1 cellular context compared by ENCODE assay signal in genomic region chr4:7083597-7084563, GRCh38.
A peak's percentile ranks its signal among the peaks of the same experiment; 100 is the strongest.
TF ChIP-seq lines count a peak whose summit lies in the region.

No MANE protein-coding gene starts in this region.

TF ChIP-seq in K562, 482 proteins besides CTCF, POLR2A, EP300 and RAD21:
- TF ChIP-seq, protein P1, sequence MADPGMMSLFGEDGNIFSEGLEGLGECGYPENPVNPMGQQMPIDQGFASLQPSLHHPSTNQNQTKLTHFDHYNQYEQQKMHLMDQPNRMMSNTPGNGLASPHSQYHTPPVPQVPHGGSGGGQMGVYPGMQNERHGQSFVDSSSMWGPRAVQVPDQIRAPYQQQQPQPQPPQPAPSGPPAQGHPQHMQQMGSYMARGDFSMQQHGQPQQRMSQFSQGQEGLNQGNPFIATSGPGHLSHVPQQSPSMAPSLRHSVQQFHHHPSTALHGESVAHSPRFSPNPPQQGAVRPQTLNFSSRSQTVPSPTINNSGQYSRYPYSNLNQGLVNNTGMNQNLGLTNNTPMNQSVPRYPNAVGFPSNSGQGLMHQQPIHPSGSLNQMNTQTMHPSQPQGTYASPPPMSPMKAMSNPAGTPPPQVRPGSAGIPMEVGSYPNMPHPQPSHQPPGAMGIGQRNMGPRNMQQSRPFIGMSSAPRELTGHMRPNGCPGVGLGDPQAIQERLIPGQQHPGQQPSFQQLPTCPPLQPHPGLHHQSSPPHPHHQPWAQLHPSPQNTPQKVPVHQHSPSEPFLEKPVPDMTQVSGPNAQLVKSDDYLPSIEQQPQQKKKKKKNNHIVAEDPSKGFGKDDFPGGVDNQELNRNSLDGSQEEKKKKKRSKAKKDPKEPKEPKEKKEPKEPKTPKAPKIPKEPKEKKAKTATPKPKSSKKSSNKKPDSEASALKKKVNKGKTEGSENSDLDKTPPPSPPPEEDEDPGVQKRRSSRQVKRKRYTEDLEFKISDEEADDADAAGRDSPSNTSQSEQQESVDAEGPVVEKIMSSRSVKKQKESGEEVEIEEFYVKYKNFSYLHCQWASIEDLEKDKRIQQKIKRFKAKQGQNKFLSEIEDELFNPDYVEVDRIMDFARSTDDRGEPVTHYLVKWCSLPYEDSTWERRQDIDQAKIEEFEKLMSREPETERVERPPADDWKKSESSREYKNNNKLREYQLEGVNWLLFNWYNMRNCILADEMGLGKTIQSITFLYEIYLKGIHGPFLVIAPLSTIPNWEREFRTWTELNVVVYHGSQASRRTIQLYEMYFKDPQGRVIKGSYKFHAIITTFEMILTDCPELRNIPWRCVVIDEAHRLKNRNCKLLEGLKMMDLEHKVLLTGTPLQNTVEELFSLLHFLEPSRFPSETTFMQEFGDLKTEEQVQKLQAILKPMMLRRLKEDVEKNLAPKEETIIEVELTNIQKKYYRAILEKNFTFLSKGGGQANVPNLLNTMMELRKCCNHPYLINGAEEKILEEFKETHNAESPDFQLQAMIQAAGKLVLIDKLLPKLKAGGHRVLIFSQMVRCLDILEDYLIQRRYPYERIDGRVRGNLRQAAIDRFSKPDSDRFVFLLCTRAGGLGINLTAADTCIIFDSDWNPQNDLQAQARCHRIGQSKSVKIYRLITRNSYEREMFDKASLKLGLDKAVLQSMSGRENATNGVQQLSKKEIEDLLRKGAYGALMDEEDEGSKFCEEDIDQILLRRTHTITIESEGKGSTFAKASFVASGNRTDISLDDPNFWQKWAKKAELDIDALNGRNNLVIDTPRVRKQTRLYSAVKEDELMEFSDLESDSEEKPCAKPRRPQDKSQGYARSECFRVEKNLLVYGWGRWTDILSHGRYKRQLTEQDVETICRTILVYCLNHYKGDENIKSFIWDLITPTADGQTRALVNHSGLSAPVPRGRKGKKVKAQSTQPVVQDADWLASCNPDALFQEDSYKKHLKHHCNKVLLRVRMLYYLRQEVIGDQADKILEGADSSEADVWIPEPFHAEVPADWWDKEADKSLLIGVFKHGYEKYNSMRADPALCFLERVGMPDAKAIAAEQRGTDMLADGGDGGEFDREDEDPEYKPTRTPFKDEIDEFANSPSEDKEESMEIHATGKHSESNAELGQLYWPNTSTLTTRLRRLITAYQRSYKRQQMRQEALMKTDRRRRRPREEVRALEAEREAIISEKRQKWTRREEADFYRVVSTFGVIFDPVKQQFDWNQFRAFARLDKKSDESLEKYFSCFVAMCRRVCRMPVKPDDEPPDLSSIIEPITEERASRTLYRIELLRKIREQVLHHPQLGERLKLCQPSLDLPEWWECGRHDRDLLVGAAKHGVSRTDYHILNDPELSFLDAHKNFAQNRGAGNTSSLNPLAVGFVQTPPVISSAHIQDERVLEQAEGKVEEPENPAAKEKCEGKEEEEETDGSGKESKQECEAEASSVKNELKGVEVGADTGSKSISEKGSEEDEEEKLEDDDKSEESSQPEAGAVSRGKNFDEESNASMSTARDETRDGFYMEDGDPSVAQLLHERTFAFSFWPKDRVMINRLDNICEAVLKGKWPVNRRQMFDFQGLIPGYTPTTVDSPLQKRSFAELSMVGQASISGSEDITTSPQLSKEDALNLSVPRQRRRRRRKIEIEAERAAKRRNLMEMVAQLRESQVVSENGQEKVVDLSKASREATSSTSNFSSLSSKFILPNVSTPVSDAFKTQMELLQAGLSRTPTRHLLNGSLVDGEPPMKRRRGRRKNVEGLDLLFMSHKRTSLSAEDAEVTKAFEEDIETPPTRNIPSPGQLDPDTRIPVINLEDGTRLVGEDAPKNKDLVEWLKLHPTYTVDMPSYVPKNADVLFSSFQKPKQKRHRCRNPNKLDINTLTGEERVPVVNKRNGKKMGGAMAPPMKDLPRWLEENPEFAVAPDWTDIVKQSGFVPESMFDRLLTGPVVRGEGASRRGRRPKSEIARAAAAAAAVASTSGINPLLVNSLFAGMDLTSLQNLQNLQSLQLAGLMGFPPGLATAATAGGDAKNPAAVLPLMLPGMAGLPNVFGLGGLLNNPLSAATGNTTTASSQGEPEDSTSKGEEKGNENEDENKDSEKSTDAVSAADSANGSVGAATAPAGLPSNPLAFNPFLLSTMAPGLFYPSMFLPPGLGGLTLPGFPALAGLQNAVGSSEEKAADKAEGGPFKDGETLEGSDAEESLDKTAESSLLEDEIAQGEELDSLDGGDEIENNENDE (IDR thresholded peaks at IDR 0.05; ENCODE audit: low read depth, low read length): no peak
- TF ChIP-seq ZBTB40 (IDR thresholded peaks at IDR 0.05) (peak; percentile 97), ZBTB40 (CRISPR knock-in tag; IDR thresholded peaks at IDR 0.05) (peak; percentile 91)
